In the genomic region with DNA sequence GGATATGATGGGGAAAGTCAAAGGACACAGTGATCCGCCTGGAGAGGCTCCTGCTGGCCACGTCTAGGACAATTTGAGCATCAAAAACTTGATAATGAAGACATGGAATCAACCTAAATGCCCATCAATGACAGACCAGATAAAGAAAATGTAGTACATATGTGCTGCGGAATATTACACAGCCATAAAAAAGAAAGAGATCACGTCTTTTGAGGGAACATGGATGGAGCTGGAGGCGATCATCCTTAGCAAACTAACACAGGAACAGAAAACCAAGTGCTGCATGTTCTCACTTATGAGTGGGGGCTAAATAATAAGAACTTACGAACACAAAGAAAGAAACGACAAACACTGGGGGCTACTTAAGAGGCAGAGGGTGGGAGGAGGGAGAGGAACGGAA, we compare ENCODE assay signal across 37 cellular contexts.
"Had no signal": no experiment of that assay in that cellular context is flagged by ENCODE, and none has a peak within 500 bp of the region (broad histone marks: within the 10 kb centered on the region; RNA-seq: fewer than 3 reads in every experiment).

No MANE protein-coding gene starts in this region.

- ATAC-seq: activated CD8-positive, alpha-beta T cell treated with anti-CD3 and anti-CD28 coated beads for 36 hours; activated naive CD8-positive, alpha-beta T cell treated with anti-CD3 and anti-CD28 coated beads, Interleukin-2, amount 50 U/mL, for 24 hours; activated T-cell treated with anti-CD3 and anti-CD28 coated beads, Interleukin-2, amount 50 U/mL, for 4 hours; activated T-cell treated with anti-CD3 and anti-CD28 coated beads, Interleukin-2, amount 50 U/mL, for 72 hours; activated T-helper 17 cell treated with anti-CD3 and anti-CD28 coated beads, Interleukin-2, amount 50 U/mL, for 72 hours had no signal

- H3K9me3 Mint-ChIP-seq: activated CD4-positive, alpha-beta memory T cell treated with anti-CD3 and anti-CD28 coated beads for 36 hours; activated CD4-positive, alpha-beta T cell treated with anti-CD3 and anti-CD28 coated beads, Interleukin-2, amount 10 ng/mL, durations not matched to agents 24 days and 14 days; activated CD8-positive, alpha-beta T cell treated with anti-CD3 and anti-CD28 coated beads for 36 hours; activated naive CD4-positive, alpha-beta T cell treated with anti-CD3 and anti-CD28 coated beads, Interleukin-2, amount 10 ng/mL, durations not matched to agents 7 days and 5 days; activated naive CD4-positive, alpha-beta T cell treated with anti-CD3 and anti-CD28 coated beads, Interleukin-2, amount 50 U/mL, for 24 hours; activated naive CD8-positive, alpha-beta T cell treated with anti-CD3 and anti-CD28 coated beads, Interleukin-2, amount 10 ng/mL, durations not matched to agents 7 days and 5 days; activated naive CD8-positive, alpha-beta T cell treated with anti-CD3 and anti-CD28 coated beads, Interleukin-2, amount 50 U/mL, for 24 hours; activated T-cell treated with anti-CD3 and anti-CD28 coated beads, Interleukin-2, amount 50 U/mL, for 4 hours; activated T-cell treated with anti-CD3 and anti-CD28 coated beads, Interleukin-2, amount 50 U/mL, for 72 hours; activated T-helper 1 cell treated with anti-CD3 and anti-CD28 coated beads, Interleukin-12 subunit alpha, Interleukin-12 subunit beta, Interleukin-2, Interleukin-4 antibody, amounts not matched to agents 30 ng/mL and 10 ng/mL and 1 ng/mL, durations not matched to agents 14 hours and 24 hours and 36 hours; activated T-helper 17 cell treated with anti-CD3 and anti-CD28 coated beads, Interleukin-2, amount 50 U/mL, for 72 hours; central memory CD8-positive, alpha-beta T cell; T-helper 1 cell treated with Interleukin-12 subunit alpha and Interleukin-12 subunit beta and Interleukin-4 antibody, amounts not matched to agents 30 μg/mL and 1 μg/mL, for 36 hours; T-helper 2 cell treated with Interferon-gamma antibody and Interleukin-4, amounts not matched to agents 5 μg/mL and 100 μg/mL, for 36 hours had no signal

- H3K27ac ChIP-seq: cardiac muscle cell, VCaP had no signal

- H3K4me3 Mint-ChIP-seq: activated B cell treated with CpG ODN at 0.5 μM for 24 hours; activated CD4-positive, alpha-beta memory T cell treated with anti-CD3 and anti-CD28 coated beads for 36 hours; activated CD4-positive, alpha-beta T cell treated with anti-CD3 and anti-CD28 coated beads, Interleukin-2, amount 10 ng/mL, durations not matched to agents 24 days and 14 days; activated CD8-positive, alpha-beta T cell treated with anti-CD3 and anti-CD28 coated beads for 36 hours; activated naive CD4-positive, alpha-beta T cell treated with anti-CD3 and anti-CD28 coated beads, Interleukin-2, amount 10 ng/mL, durations not matched to agents 7 days and 5 days; activated naive CD4-positive, alpha-beta T cell treated with anti-CD3 and anti-CD28 coated beads, Interleukin-2, amount 50 U/mL, for 24 hours; activated naive CD8-positive, alpha-beta T cell; activated naive CD8-positive, alpha-beta T cell treated with anti-CD3 and anti-CD28 coated beads, Interleukin-2, amount 10 ng/mL, durations not matched to agents 7 days and 5 days; activated naive CD8-positive, alpha-beta T cell treated with anti-CD3 and anti-CD28 coated beads, Interleukin-2, amount 50 U/mL, for 24 hours; activated T-cell treated with anti-CD3 and anti-CD28 coated beads, Interleukin-2, amount 50 U/mL, for 4 hours; activated T-cell treated with anti-CD3 and anti-CD28 coated beads, Interleukin-2, amount 50 U/mL, for 72 hours; activated T-helper 1 cell treated with anti-CD3 and anti-CD28 coated beads, Interleukin-12 subunit alpha, Interleukin-12 subunit beta, Interleukin-2, Interleukin-4 antibody, amounts not matched to agents 30 ng/mL and 10 ng/mL and 1 ng/mL, durations not matched to agents 14 hours and 24 hours and 36 hours; activated T-helper 17 cell treated with anti-CD3 and anti-CD28 coated beads, Interleukin-2, amount 50 U/mL, for 72 hours; central memory CD8-positive, alpha-beta T cell; T-helper 1 cell treated with Interleukin-12 subunit alpha and Interleukin-12 subunit beta and Interleukin-4 antibody, amounts not matched to agents 30 μg/mL and 1 μg/mL, for 36 hours; T-helper 2 cell treated with Interferon-gamma antibody and Interleukin-4, amounts not matched to agents 5 μg/mL and 100 μg/mL, for 36 hours had no signal

- DNase-seq: activated B cell treated with CpG ODN at 0.5 μM for 24 hours; activated CD4-positive, alpha-beta memory T cell treated with anti-CD3 and anti-CD28 coated beads for 36 hours; activated CD4-positive, alpha-beta T cell treated with anti-CD3 and anti-CD28 coated beads for 4 hours; activated CD4-positive, alpha-beta T cell treated with anti-CD3 and anti-CD28 coated beads, Interleukin-2, amount 10 ng/mL, durations not matched to agents 24 days and 14 days; activated CD4-positive, alpha-beta T cell treated with anti-CD3 and anti-CD28 coated beads, Interleukin-2, amount 50 U/mL, for 1 hour; activated CD4-positive, alpha-beta T cell treated with anti-CD3 and anti-CD28 coated beads, Interleukin-2, amount 50 U/mL, for 4 hours; activated CD4-positive, CD25-positive, alpha-beta regulatory T cell treated with anti-CD3 and anti-CD28 coated beads, Interleukin-2, amount 50 U/mL, for 72 hours; activated CD8-positive, alpha-beta memory T cell treated with anti-CD3 and anti-CD28 coated beads, Interleukin-2, amount 50 U/mL, for 4 hours; activated CD8-positive, alpha-beta T cell treated with anti-CD3 and anti-CD28 coated beads for 36 hours; activated effector memory CD4-positive, alpha-beta T cell treated with Interleukin-2 at 50 U/mL for 16 hours; activated gamma-delta T cell; activated naive CD4-positive, alpha-beta T cell treated with anti-CD3 and anti-CD28 coated beads, Interleukin-2, amount 10 ng/mL, durations not matched to agents 7 days and 5 days; activated naive CD4-positive, alpha-beta T cell treated with Interleukin-2 at 50 U/mL for 16 hours; activated naive CD8-positive, alpha-beta T cell treated with anti-CD3 and anti-CD28 coated beads, Interleukin-2, amount 10 ng/mL, durations not matched to agents 7 days and 5 days; activated naive CD8-positive, alpha-beta T cell treated with anti-CD3 and anti-CD28 coated beads, Interleukin-2, amount 50 U/mL, for 24 hours; activated T-cell treated with anti-CD3 and anti-CD28 coated beads for 4 hours; activated T-cell treated with anti-CD3 and anti-CD28 coated beads, Interleukin-2, amount 50 U/mL, for 1 hour; activated T-cell treated with anti-CD3 and anti-CD28 coated beads, Interleukin-2, amount 50 U/mL, for 4 hours; activated T-cell treated with anti-CD3 and anti-CD28 coated beads, Interleukin-2, amount 50 U/mL, for 72 hours; amygdala; anterior cingulate cortex; caudate nucleus; cerebellar nuclear complex; T-helper 1 cell; T-helper 2 cell; T-helper 9 cell had no signal

- H3K27me3 ChIP-seq: ascending aorta, cardiac muscle cell had no signal

- H3K9me3 ChIP-seq: ascending aorta had no signal

- H3K27ac Mint-ChIP-seq: activated B cell treated with CpG ODN at 0.5 μM for 24 hours; activated CD4-positive, alpha-beta memory T cell treated with anti-CD3 and anti-CD28 coated beads for 36 hours; activated CD4-positive, alpha-beta T cell treated with anti-CD3 and anti-CD28 coated beads, Interleukin-2, amount 10 ng/mL, durations not matched to agents 24 days and 14 days; activated CD8-positive, alpha-beta T cell treated with anti-CD3 and anti-CD28 coated beads for 36 hours; activated naive CD4-positive, alpha-beta T cell treated with anti-CD3 and anti-CD28 coated beads, Interleukin-2, amount 10 ng/mL, durations not matched to agents 7 days and 5 days; activated naive CD8-positive, alpha-beta T cell; activated naive CD8-positive, alpha-beta T cell treated with anti-CD3 and anti-CD28 coated beads, Interleukin-2, amount 10 ng/mL, durations not matched to agents 7 days and 5 days; activated naive CD8-positive, alpha-beta T cell treated with anti-CD3 and anti-CD28 coated beads, Interleukin-2, amount 50 U/mL, for 24 hours; activated T-cell treated with anti-CD3 and anti-CD28 coated beads, Interleukin-2, amount 50 U/mL, for 72 hours; activated T-helper 1 cell treated with anti-CD3 and anti-CD28 coated beads, Interleukin-12 subunit alpha, Interleukin-12 subunit beta, Interleukin-2, Interleukin-4 antibody, amounts not matched to agents 30 ng/mL and 10 ng/mL and 1 ng/mL, durations not matched to agents 14 hours and 24 hours and 36 hours; activated T-helper 17 cell treated with anti-CD3 and anti-CD28 coated beads, Interleukin-2, amount 50 U/mL, for 72 hours; T-helper 1 cell treated with Interleukin-12 subunit alpha and Interleukin-12 subunit beta and Interleukin-4 antibody, amounts not matched to agents 30 μg/mL and 1 μg/mL, for 36 hours; T-helper 2 cell treated with Interferon-gamma antibody and Interleukin-4, amounts not matched to agents 5 μg/mL and 100 μg/mL, for 36 hours had no signal

- H3K27me3 Mint-ChIP-seq: activated B cell treated with CpG ODN at 0.5 μM for 24 hours; activated CD4-positive, alpha-beta memory T cell treated with anti-CD3 and anti-CD28 coated beads for 36 hours; activated CD4-positive, alpha-beta T cell treated with anti-CD3 and anti-CD28 coated beads, Interleukin-2, amount 10 ng/mL, durations not matched to agents 24 days and 14 days; activated CD8-positive, alpha-beta T cell treated with anti-CD3 and anti-CD28 coated beads for 36 hours; activated naive CD4-positive, alpha-beta T cell treated with anti-CD3 and anti-CD28 coated beads, Interleukin-2, amount 50 U/mL, for 24 hours; activated naive CD8-positive, alpha-beta T cell; activated naive CD8-positive, alpha-beta T cell treated with anti-CD3 and anti-CD28 coated beads, Interleukin-2, amount 10 ng/mL, durations not matched to agents 7 days and 5 days; activated naive CD8-positive, alpha-beta T cell treated with anti-CD3 and anti-CD28 coated beads, Interleukin-2, amount 50 U/mL, for 24 hours; activated T-helper 17 cell treated with anti-CD3 and anti-CD28 coated beads, Interleukin-2, amount 50 U/mL, for 72 hours; central memory CD8-positive, alpha-beta T cell had no signal

- H3K36me3 Mint-ChIP-seq: brain had no signal

- H3K36me3 ChIP-seq: ascending aorta, cardiac muscle cell had no signal

- H3K4me3 ChIP-seq: ascending aorta, cardiac muscle cell had no signal
